In genomic region chr5:95822408-95823240, GRCh38 we compare ENCODE assay signal across 8 cellular contexts. TPM values are rescaled to one million over a fixed set of nuclear protein-coding genes. Genes with fewer than 3 reads are reported as not detected.
DNase-seq lines count a peak whose midpoint lies in the region; TF ChIP-seq lines count a peak whose summit lies in the region.

TSS of gene GLRX (minus strand) at chr5:95822726. CDS start at chr5:95822662, 64 bp downstream.

- no peak for TF ChIP-seq CTCF in Loucy (conservative IDR thresholded peaks at IDR 0.05; ENCODE audit: low read length)

- peak within 1 kb of the TSS; percentile 93 for H3K4me3 ChIP-seq in Loucy (ENCODE audit: low read length, poor library complexity, severe bottlenecking)
- H3K4me3 ChIP-seq in skeletal muscle tissue (ENCODE audit: low read length in 3 of 3) = peak within 1 kb of the TSS; percentile 81 to 99 (median 94)

- H3K36me3 ChIP-seq in Loucy (ENCODE audit: insufficient read depth, low read length) (no peaks in the 10 kb centered on the region), skeletal muscle tissue (ENCODE audit: control insufficient read depth in 3 of 3, insufficient read depth in 3 of 3, low read length in 3 of 3) (no peaks in the 10 kb centered on the region)

- peak within 1 kb of the TSS; percentile 42; the same call in 1 of the 2 replicates for H2AFZ ChIP-seq in Loucy (ENCODE audit: low read length)

- H3K9me3 ChIP-seq in Loucy (ENCODE audit: insufficient read depth, low read depth, low read length) = no peaks in the 10 kb centered on the region
- H3K9me3 ChIP-seq in skeletal muscle tissue (ENCODE audit: control insufficient read depth in 3 of 3, low read length in 3 of 3) = no peaks in the 10 kb centered on the region

- H3K79me2 ChIP-seq in Loucy (ENCODE audit: insufficient read depth, low read length) = peaks cover 56% of the 10 kb centered on the region

- H3K9me2 ChIP-seq in Loucy (replicated peaks; ENCODE audit: low read depth, low read length) = no peaks in the 10 kb centered on the region

- H3K4me1 ChIP-seq in Loucy (ENCODE audit: insufficient read depth, low read length, poor library complexity, severe bottlenecking) (peaks cover 55% of the 10 kb centered on the region), skeletal muscle tissue (ENCODE audit: control insufficient read depth in 3 of 3, insufficient read depth in 3 of 3, low read length in 3 of 3) (peaks cover 42 to 57% (median 54%) of the 10 kb centered on the region in 3 donors)

- H3K27me3 ChIP-seq in Loucy (ENCODE audit: insufficient read depth, low read length, poor library complexity, severe bottlenecking) = no peaks in the 10 kb centered on the region
- H3K27me3 ChIP-seq in skeletal muscle tissue (ENCODE audit: control insufficient read depth in 3 of 3, insufficient read depth in 3 of 3, low read length in 3 of 3) = no peaks in the 10 kb centered on the region

- H3F3A ChIP-seq in Loucy (ENCODE audit: low read depth) = peaks cover 4% of the 10 kb centered on the region; the same call in 1 of the 2 replicates

- DNase-seq in NOMO-1 (lab: John Stamatoyannopoulos, UW; ENCODE audit: unreplicated experiment in 2 of 2) (peak; percentile 31 to 63), NOMO-1 treated with dmso at 0.1 percent for 144 hours (lab: John Stamatoyannopoulos, UW; ENCODE audit: unreplicated experiment) (no peak), HCEC 1CT (peak; percentile 95), T-helper 22 cell (ENCODE audit: low read depth) (peak; percentile 50), cerebellar cortex (ENCODE audit: low spot score) (peak; percentile 95), inferior parietal cortex (ENCODE audit: extremely low spot score) (peak; percentile 79)

- H4K20me1 ChIP-seq in Loucy (ENCODE audit: insufficient read depth, low read length, poor library complexity, severe bottlenecking) = peaks cover 29% of the 10 kb centered on the region

- peak within 1 kb of the TSS; percentile 97 for H3K9ac ChIP-seq in Loucy (ENCODE audit: low read depth, low read length, poor library complexity, severe bottlenecking)
- H3K9ac ChIP-seq in skeletal muscle tissue (ENCODE audit: low read depth in 1 of 3, low read length in 3 of 3) = peak within 1 kb of the TSS; percentile 75 to 91 (median 88)

- H3K4me2 ChIP-seq in Loucy (ENCODE audit: low read depth, low read length, poor library complexity, severe bottlenecking) = peak within 1 kb of the TSS; percentile 87

- H3K27ac ChIP-seq in skeletal muscle tissue (ENCODE audit: low read depth, low read length) = peak within 1 kb of the TSS; percentile 92

RNA-seq across cellular contexts. Expression of gene GLRX, which starts in this region (rescaled TPM):
- 6.8 TPM for total RNA-seq in skeletal muscle tissue
